ENCODE assay signal across 17 cellular contexts in the genomic region with DNA sequence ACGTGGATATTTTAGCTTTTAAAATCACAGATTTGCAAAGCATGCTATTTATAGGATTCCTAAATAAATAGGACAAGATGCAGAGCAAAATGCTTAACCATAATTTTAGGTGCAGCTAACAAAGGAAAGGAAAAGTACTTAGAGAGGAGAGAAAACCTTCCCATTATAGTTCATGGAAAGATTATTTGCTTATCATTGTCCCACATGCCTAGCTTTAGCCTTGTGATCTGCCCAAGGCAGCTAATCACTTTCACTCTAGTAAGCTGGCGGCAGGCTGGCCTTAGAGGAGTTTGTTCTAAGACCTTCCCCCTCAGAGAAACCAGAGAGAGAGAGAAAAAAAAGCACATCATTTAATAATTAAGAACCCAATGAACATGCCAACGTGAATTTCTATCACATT.
DNase-seq lines count a peak whose midpoint lies in the region; ATAC-seq lines count a peak whose summit lies in the region.
"Had no signal": no experiment of that assay in that cellular context is flagged by ENCODE, and none has a peak within 500 bp of the region (broad histone marks: within the 10 kb centered on the region; RNA-seq: fewer than 3 reads in every experiment).

No MANE protein-coding gene starts in this region.

- no peaks in the 10 kb centered on the region for H3K79me1 ChIP-seq in mesendoderm (ENCODE audit: low read length)

- no peak overlapping the region for H3K27ac Mint-ChIP-seq in CD8-positive, alpha-beta memory T cell
- no peak overlapping the region for H3K27ac Mint-ChIP-seq in activated T-cell treated with anti-CD3 and anti-CD28 coated beads, Interleukin-2, amount 50 U/mL, for 72 hours
- H3K27ac Mint-ChIP-seq: IgD-negative memory B cell had no signal

- CTCF ChIA-PET in CD8-positive, alpha-beta memory T cell (lab: Charles Lee) = no interaction called here

- no peak overlapping the region for H4K8ac ChIP-seq in mesendoderm (ENCODE audit: low read depth, low read length)

- no peak overlapping the region for H2BK5ac ChIP-seq in mesendoderm (ENCODE audit: low read length)

- H2BK15ac ChIP-seq in mesendoderm (replicated peaks; ENCODE audit: low read depth) = no peak overlapping the region

- no peaks in the 10 kb centered on the region for H3K9me3 Mint-ChIP-seq in CD8-positive, alpha-beta memory T cell
- H3K9me3 Mint-ChIP-seq in activated T-cell treated with anti-CD3 and anti-CD28 coated beads, Interleukin-2, amount 50 U/mL, for 72 hours = no peaks in the 10 kb centered on the region

- H3K9ac ChIP-seq in mesendoderm (ENCODE audit: low read length) = no peak overlapping the region
- H3K9ac ChIP-seq: BLaER1 treated with 17β-estradiol and CSF1 and Interleukin-3, amounts not matched to agents 10 nM and 100 nM; GM23248 had no signal

- H3K4me1 Mint-ChIP-seq in CD8-positive, alpha-beta memory T cell = no peaks in the 10 kb centered on the region
- no peaks in the 10 kb centered on the region for H3K4me1 Mint-ChIP-seq in activated T-cell treated with anti-CD3 and anti-CD28 coated beads, Interleukin-2, amount 50 U/mL, for 72 hours (ENCODE audit: low read depth)
- H3K4me1 Mint-ChIP-seq: IgD-negative memory B cell had no signal

- H3K23ac ChIP-seq in mesendoderm (ENCODE audit: low read length) = no peak overlapping the region

- peak overlapping the region; percentile 27 for H3K27ac ChIP-seq in CD8-positive, alpha-beta memory T cell (ENCODE audit: low read depth, low read length)
- no peak overlapping the region for H3K27ac ChIP-seq in mesendoderm (ENCODE audit: low read depth, low read length)
- H3K27ac ChIP-seq: 22Rv1; BLaER1 treated with 17β-estradiol and CSF1 and Interleukin-3, amounts not matched to agents 10 nM and 100 nM; GM23248; Peyer's patch had no signal

- no peak overlapping the region for H3K4me3 Mint-ChIP-seq in CD8-positive, alpha-beta memory T cell
- no peak overlapping the region for H3K4me3 Mint-ChIP-seq in activated T-cell treated with anti-CD3 and anti-CD28 coated beads, Interleukin-2, amount 50 U/mL, for 72 hours
- H3K4me3 Mint-ChIP-seq: IgD-negative memory B cell had no signal

- H4K5ac ChIP-seq in mesendoderm (ENCODE audit: low read length) = no peak overlapping the region

- H3K4me1 ChIP-seq in CD8-positive, alpha-beta memory T cell (ENCODE audit: insufficient read depth, low read length) = no peaks in the 10 kb centered on the region
- no peaks in the 10 kb centered on the region for H3K4me1 ChIP-seq in mesendoderm (ENCODE audit: control insufficient read depth, low read depth, low read length)
- H3K4me1 ChIP-seq: BLaER1 treated with 17β-estradiol and CSF1 and Interleukin-3, amounts not matched to agents 10 nM and 100 nM; Peyer's patch had no signal

- no peaks in the 10 kb centered on the region for H3K79me2 ChIP-seq in mesendoderm (ENCODE audit: control insufficient read depth, insufficient read depth, low read length)

- H3K27me3 Mint-ChIP-seq in CD8-positive, alpha-beta memory T cell = peaks cover 2 to 8% of the 10 kb centered on the region in 2 donors
- H3K27me3 Mint-ChIP-seq in activated T-cell treated with anti-CD3 and anti-CD28 coated beads, Interleukin-2, amount 50 U/mL, for 72 hours (ENCODE audit: low read depth) = peaks cover 7% of the 10 kb centered on the region
- H3K27me3 Mint-ChIP-seq: IgD-negative memory B cell had no signal

- H3K36me3 ChIP-seq in CD8-positive, alpha-beta memory T cell (ENCODE audit: insufficient read depth, low read length) = no peaks in the 10 kb centered on the region
- no peaks in the 10 kb centered on the region for H3K36me3 ChIP-seq in mesendoderm (ENCODE audit: control insufficient read depth, insufficient read depth, low read length)
- H3K36me3 ChIP-seq: BLaER1 treated with 17β-estradiol and CSF1 and Interleukin-3, amounts not matched to agents 10 nM and 100 nM; Peyer's patch had no signal

- no peak overlapping the region for H2BK120ac ChIP-seq in mesendoderm (ENCODE audit: low read depth, low read length)

- no peak for ATAC-seq in HG02610 (IDR thresholded peaks at IDR 0.05; ENCODE audit: unreplicated experiment)
- no peak for ATAC-seq in activated T-cell treated with anti-CD3 and anti-CD28 coated beads, Interleukin-2, amount 50 U/mL, for 72 hours (replicated peaks in 1 of 2)

- WGBS in mesendoderm (ENCODE audit: extremely low coverage, insufficient coverage, low lambda C conversion rate) = no CpG with 5 or more reads among the region's 3 CpGs

- H3K18ac ChIP-seq in mesendoderm (ENCODE audit: low read length) = no peak overlapping the region

- H2AK5ac ChIP-seq in mesendoderm (ENCODE audit: low read length) = no peak overlapping the region

- H3K4me3 ChIP-seq in CD8-positive, alpha-beta memory T cell (ENCODE audit: low read length) = no peak overlapping the region
- no peak overlapping the region for H3K4me3 ChIP-seq in mesendoderm (ENCODE audit: low read length)
- H3K4me3 ChIP-seq: BLaER1 treated with 17β-estradiol and CSF1 and Interleukin-3, amounts not matched to agents 10 nM and 100 nM; GM23248; Peyer's patch had no signal

- no peaks in the 10 kb centered on the region for H3K27me3 ChIP-seq in CD8-positive, alpha-beta memory T cell (ENCODE audit: insufficient read depth, low read length, poor library complexity, severe bottlenecking)
- no peaks in the 10 kb centered on the region for H3K27me3 ChIP-seq in mesendoderm (ENCODE audit: insufficient read depth, low read length, poor library complexity)
- H3K27me3 ChIP-seq: BLaER1 treated with 17β-estradiol and CSF1 and Interleukin-3, amounts not matched to agents 10 nM and 100 nM; Peyer's patch had no signal

- no peak overlapping the region for H3K4ac ChIP-seq in mesendoderm (ENCODE audit: low read depth, low read length)

- no peak overlapping the region for H3K56ac ChIP-seq in mesendoderm (ENCODE audit: low read length)

- no peaks in the 10 kb centered on the region for H3K36me3 Mint-ChIP-seq in CD8-positive, alpha-beta memory T cell
- H3K36me3 Mint-ChIP-seq in activated T-cell treated with anti-CD3 and anti-CD28 coated beads, Interleukin-2, amount 50 U/mL, for 72 hours (ENCODE audit: insufficient read depth in 2 of 2) = no peaks in the 10 kb centered on the region

- no peaks in the 10 kb centered on the region for H3K9me3 ChIP-seq in CD8-positive, alpha-beta memory T cell (ENCODE audit: low read length)
- H3K9me3 ChIP-seq: BLaER1 treated with 17β-estradiol and CSF1 and Interleukin-3, amounts not matched to agents 10 nM and 100 nM; Peyer's patch had no signal

- POLR2A ChIA-PET in CD8-positive, alpha-beta memory T cell (lab: Charles Lee) = no interaction called here

- peak; percentile 11 for DNase-seq in DMS53 (lab: John Stamatoyannopoulos, UW)
- DNase-seq in DMS53 treated with DMSO at 0.1 percent for 48 hours (lab: John Stamatoyannopoulos, UW; ENCODE audit: unreplicated experiment) = no peak
- no peak for DNase-seq in CD8-positive, alpha-beta memory T cell
- DNase-seq in OCI-M1 (lab: John Stamatoyannopoulos, UW) = peak; percentile 79
- DNase-seq in mesendoderm = peak; percentile 19
- no peak for DNase-seq in activated T-cell treated with anti-CD3 and anti-CD28 coated beads, Interleukin-2, amount 50 U/mL, for 72 hours
- no peak for DNase-seq in activated naive CD4-positive, alpha-beta T cell treated with Interleukin-2 at 50 U/mL for 16 hours
- DNase-seq: DMS79, GM23248, NCI-H2081, NCI-H69, Peyer's patch, SHP77 had no signal

- no peak overlapping the region for H3K4me2 ChIP-seq in mesendoderm (ENCODE audit: low read length)
- H3K4me2 ChIP-seq: BLaER1 treated with 17β-estradiol and CSF1 and Interleukin-3, amounts not matched to agents 10 nM and 100 nM had no signal

Comparison
In these comparisons a context has a peak if more than half of its experiments do, and no peak if none do; other contexts are left out.
1. DNase-seq: peak in DMS53 (single experiment), OCI-M1 (single experiment) and mesendoderm (single experiment); none in DMS53 treated with DMSO at 0.1 percent for 48 hours (single experiment), CD8-positive, alpha-beta memory T cell (0 of 5), activated T-cell treated with anti-CD3 and anti-CD28 coated beads, Interleukin-2, amount 50 U/mL, for 72 hours (0 of 2) and activated naive CD4-positive, alpha-beta T cell treated with Interleukin-2 at 50 U/mL for 16 hours (single experiment).